In genomic region chr6:79750806-79751205, GRCh38 we compare ENCODE assay signal across 18 cellular contexts.
A peak's percentile ranks its signal among the peaks of the same experiment; 100 is the strongest.
DNase-seq lines count a peak whose midpoint lies in the region; TF ChIP-seq lines count a peak whose summit lies in the region.
"Had no signal": no experiment of that assay in that cellular context is flagged by ENCODE, and none has a peak within 500 bp of the region (broad histone marks: within the 10 kb centered on the region; RNA-seq: fewer than 3 reads in every experiment).

No MANE protein-coding gene starts in this region.

- peaks cover 2% of the 10 kb centered on the region for H3K27me3 Mint-ChIP-seq in glutamatergic neuron (ENCODE audit: unreplicated experiment)

- no peaks in the 10 kb centered on the region for H4K20me1 ChIP-seq in OCI-LY3 (ENCODE audit: insufficient read depth, low read length)

- H3K36me3 ChIP-seq in OCI-LY3 (replicated peaks; ENCODE audit: low read depth, low read length) (no peaks in the 10 kb centered on the region), HAP-1 (replicated peaks) (no peaks in the 10 kb centered on the region)
- H3K36me3 ChIP-seq: prostate gland, uterus had no signal

- H3K4me1 ChIP-seq in OCI-LY3 (ENCODE audit: low read length) (peaks cover 5% of the 10 kb centered on the region; the same call in 1 of the 2 replicates), HAP-1 (no peaks in the 10 kb centered on the region)
- H3K4me1 ChIP-seq: body of pancreas, prostate gland, uterus had no signal

- H3K9me3 Mint-ChIP-seq in glutamatergic neuron (ENCODE audit: unreplicated experiment) = peaks cover 2% of the 10 kb centered on the region
- H3K9me3 Mint-ChIP-seq: activated naive CD4-positive, alpha-beta T cell treated with anti-CD3 and anti-CD28 coated beads for 36 hours; T-helper 2 cell treated with Interferon-gamma antibody and Interleukin-4, amounts not matched to agents 5 μg/mL and 100 μg/mL, for 36 hours had no signal

- peaks cover 5% of the 10 kb centered on the region for H3K36me3 Mint-ChIP-seq in glutamatergic neuron (ENCODE audit: unreplicated experiment)
- H3K36me3 Mint-ChIP-seq: CD8-positive, alpha-beta memory T cell had no signal

- peaks cover 22% of the 10 kb centered on the region for H3K4me1 Mint-ChIP-seq in glutamatergic neuron (ENCODE audit: low read depth, unreplicated experiment)
- H3K4me1 Mint-ChIP-seq: activated CD4-positive, alpha-beta T cell treated with anti-CD3 and anti-CD28 coated beads for 36 hours; CD8-positive, alpha-beta memory T cell had no signal

- peak overlapping the region; percentile 96 for H3K27ac Mint-ChIP-seq in glutamatergic neuron (ENCODE audit: unreplicated experiment)
- H3K27ac Mint-ChIP-seq: activated CD4-positive, alpha-beta T cell treated with anti-CD3 and anti-CD28 coated beads for 36 hours; activated naive CD4-positive, alpha-beta T cell treated with anti-CD3 and anti-CD28 coated beads for 36 hours; CD8-positive, alpha-beta memory T cell; T-helper 2 cell treated with Interferon-gamma antibody and Interleukin-4, amounts not matched to agents 5 μg/mL and 100 μg/mL, for 36 hours had no signal

- no peaks in the 10 kb centered on the region for H3K79me2 ChIP-seq in OCI-LY3 (ENCODE audit: low read length)

- in situ Hi-C loops in HAP-1 (cut with MboI; ENCODE audit: low sequenced_read_pairs) = no loop called here

- H3K27me3 ChIP-seq in OCI-LY3 (ENCODE audit: low read depth, low read length) (no peaks in the 10 kb centered on the region), HAP-1 (ENCODE audit: low read depth) (peaks cover 6% of the 10 kb centered on the region)
- H3K27me3 ChIP-seq: body of pancreas, uterus had no signal

- H3K9me3 ChIP-seq in OCI-LY3 (ENCODE audit: insufficient read depth, low read length) = no peaks in the 10 kb centered on the region
- H3K9me3 ChIP-seq in HAP-1 = no peaks in the 10 kb centered on the region
- H3K9me3 ChIP-seq: body of pancreas, prostate gland, uterus had no signal

- no peak overlapping the region for H3K4me3 ChIP-seq in OCI-LY3 (ENCODE audit: low read length)
- no peak overlapping the region for H3K4me3 ChIP-seq in HAP-1
- H3K4me3 ChIP-seq: body of pancreas, GM12878, prostate gland, uterus had no signal

- H3K27ac ChIP-seq in OCI-LY3 (ENCODE audit: low read length) = no peak overlapping the region
- H3K27ac ChIP-seq: body of pancreas, prostate gland, uterus had no signal

- H3K4me2 ChIP-seq in OCI-LY3 (ENCODE audit: low read length) = no peak overlapping the region

- H2AFZ ChIP-seq in OCI-LY3 (ENCODE audit: low read depth, low read length) = peak overlapping the region; percentile 10; the same call in 1 of the 2 replicates

- peak overlapping the region; percentile 70 for H3K4me3 Mint-ChIP-seq in glutamatergic neuron (ENCODE audit: unreplicated experiment)
- H3K4me3 Mint-ChIP-seq: activated CD4-positive, alpha-beta T cell treated with anti-CD3 and anti-CD28 coated beads for 36 hours; activated naive CD4-positive, alpha-beta T cell treated with anti-CD3 and anti-CD28 coated beads for 36 hours; CD8-positive, alpha-beta memory T cell; T-helper 2 cell treated with Interferon-gamma antibody and Interleukin-4, amounts not matched to agents 5 μg/mL and 100 μg/mL, for 36 hours had no signal

- DNase-seq in AG20443 (ENCODE audit: low spot score) (peak; percentile 23), NCI-H128 (lab: John Stamatoyannopoulos, UW; ENCODE audit: unreplicated experiment) (peak; percentile 60), glutamatergic neuron (peak; percentile 58), NCI-H1436 (lab: John Stamatoyannopoulos, UW) (no peak), HAP-1 (ENCODE audit: low spot score in 2 of 2) (no peak), NCI-H524 treated with DMSO at 0.1 percent for 48 hours (lab: John Stamatoyannopoulos, UW) (no peak), kidney tubule cell (ENCODE audit: low spot score) (no peak)
- DNase-seq: activated CD4-positive, alpha-beta T cell treated with anti-CD3 and anti-CD28 coated beads for 36 hours; activated CD8-positive, alpha-beta memory T cell treated with anti-CD3 and anti-CD28 coated beads, Interleukin-2, amount 50 U/mL, for 4 hours; activated naive CD4-positive, alpha-beta T cell treated with anti-CD3 and anti-CD28 coated beads for 36 hours; body of pancreas; CD8-positive, alpha-beta memory T cell; MV-4-11; uterus had no signal

- TF ChIP-seq CTCF in OCI-LY3 (IDR thresholded peaks at IDR 0.05; ENCODE audit: low read depth, low read length) (no peak), glutamatergic neuron (IDR thresholded peaks at IDR 0.05; ENCODE audit: partially characterized antibody, unreplicated experiment) (no peak)

- H3K9ac ChIP-seq in OCI-LY3 (ENCODE audit: low read length) = no peak overlapping the region

Comparison
In these comparisons a context has a peak if more than half of its experiments do, and no peak if none do; other contexts are left out.
1. DNase-seq: peak in AG20443 (single experiment), NCI-H128 (single experiment) and glutamatergic neuron (single experiment); none in NCI-H1436 (single experiment), HAP-1 (0 of 2), NCI-H524 treated with DMSO at 0.1 percent for 48 hours (single experiment) and kidney tubule cell (single experiment).